Comparison of ENCODE assay signal across 34 cellular contexts in genomic region chr10:2883238-2883637, GRCh38.
"Had no signal": no experiment of that assay in that cellular context is flagged by ENCODE, and none has a peak within 500 bp of the region (broad histone marks: within the 10 kb centered on the region; RNA-seq: fewer than 3 reads in every experiment).

No MANE protein-coding gene starts in this region.

- DNase-seq: activated B cell treated with CpG ODN at 0.5 μM for 24 hours; activated CD4-positive, alpha-beta memory T cell treated with anti-CD3 and anti-CD28 coated beads, Interleukin-2, amount 10 ng/mL, durations not matched to agents 7 days and 5 days; activated CD4-positive, alpha-beta T cell treated with anti-CD3 and anti-CD28 coated beads for 1 hour; activated CD4-positive, alpha-beta T cell treated with anti-CD3 and anti-CD28 coated beads for 48 hours; activated CD8-positive, alpha-beta memory T cell treated with anti-CD3 and anti-CD28 coated beads for 24 hours; activated CD8-positive, alpha-beta memory T cell treated with anti-CD3 and anti-CD28 coated beads, Interleukin-2, amount 10 ng/mL, durations not matched to agents 7 days and 5 days; activated CD8-positive, alpha-beta memory T cell treated with anti-CD3 and anti-CD28 coated beads, Interleukin-2, amount 50 U/mL, for 48 hours; activated effector memory CD4-positive, alpha-beta T cell treated with anti-CD3 and anti-CD28 coated beads, Interleukin-2, amount 50 U/mL, for 16 hours; activated naive CD4-positive, alpha-beta T cell; activated naive CD8-positive, alpha-beta T cell treated with anti-CD3 and anti-CD28 coated beads, Interleukin-2, amount 10 ng/mL, durations not matched to agents 7 days and 5 days; activated T-cell treated with anti-CD3 and anti-CD28 coated beads, Interleukin-2, amount 50 U/mL, for 72 hours; amygdala; KBM-7; MM.1S; MV-4-11; NCI-H1092 treated with DMSO at 0.1 percent for 48 hours; NCI-H187 treated with DMSO at 0.1 percent for 48 hours; NCI-H2081; NCI-H226; NK-92 treated with Interleukin-12 subunit alpha and Interleukin-12 subunit beta, amount 100 ng/mL, for 24 hours; PC-3; Peyer's patch; RPMI8226; SHP77 treated with DMSO at 0.1 percent for 48 hours; SW 1271; T-helper 1 cell; T-helper 2 cell; T-helper 9 cell had no signal

- H3K9me3 Mint-ChIP-seq: activated B cell treated with CpG ODN at 0.5 μM for 24 hours; activated naive CD4-positive, alpha-beta T cell treated with anti-CD3 and anti-CD28 coated beads, Interleukin-2, amount 50 U/mL, for 24 hours; activated T-helper 17 cell treated with anti-CD3 and anti-CD28 coated beads, Interleukin-2, amount 50 U/mL, for 72 hours; central memory CD8-positive, alpha-beta T cell had no signal

- H3K4me1 Mint-ChIP-seq: activated B cell treated with CpG ODN at 0.5 μM for 24 hours; activated CD4-positive, alpha-beta memory T cell treated with anti-CD3 and anti-CD28 coated beads, Interleukin-2, amount 10 ng/mL, durations not matched to agents 7 days and 5 days; activated CD8-positive, alpha-beta memory T cell treated with anti-CD3 and anti-CD28 coated beads, Interleukin-2, amount 10 ng/mL, durations not matched to agents 7 days and 5 days; activated naive CD4-positive, alpha-beta T cell treated with anti-CD3 and anti-CD28 coated beads, Interleukin-2, amount 50 U/mL, for 24 hours; activated naive CD8-positive, alpha-beta T cell treated with anti-CD3 and anti-CD28 coated beads, Interleukin-2, amount 10 ng/mL, durations not matched to agents 7 days and 5 days; activated T-helper 17 cell treated with anti-CD3 and anti-CD28 coated beads, Interleukin-2, amount 50 U/mL, for 72 hours; central memory CD8-positive, alpha-beta T cell had no signal

- H3K4me3 ChIP-seq: ascending aorta, cardiac muscle cell, Peyer's patch, SJSA1 had no signal

- H3K36me3 Mint-ChIP-seq: activated CD8-positive, alpha-beta memory T cell treated with anti-CD3 and anti-CD28 coated beads, Interleukin-2, amount 10 ng/mL, durations not matched to agents 7 days and 5 days; activated naive CD4-positive, alpha-beta T cell treated with anti-CD3 and anti-CD28 coated beads, Interleukin-2, amount 50 U/mL, for 24 hours; activated naive CD8-positive, alpha-beta T cell treated with anti-CD3 and anti-CD28 coated beads, Interleukin-2, amount 10 ng/mL, durations not matched to agents 7 days and 5 days had no signal

- H3K4me3 Mint-ChIP-seq: activated B cell treated with CpG ODN at 0.5 μM for 24 hours; activated CD4-positive, alpha-beta memory T cell treated with anti-CD3 and anti-CD28 coated beads, Interleukin-2, amount 10 ng/mL, durations not matched to agents 7 days and 5 days; activated CD8-positive, alpha-beta memory T cell treated with anti-CD3 and anti-CD28 coated beads, Interleukin-2, amount 10 ng/mL, durations not matched to agents 7 days and 5 days; activated naive CD4-positive, alpha-beta T cell treated with anti-CD3 and anti-CD28 coated beads, Interleukin-2, amount 50 U/mL, for 24 hours; activated naive CD8-positive, alpha-beta T cell treated with anti-CD3 and anti-CD28 coated beads, Interleukin-2, amount 10 ng/mL, durations not matched to agents 7 days and 5 days; activated T-cell treated with anti-CD3 and anti-CD28 coated beads, Interleukin-2, amount 50 U/mL, for 72 hours; activated T-helper 17 cell treated with anti-CD3 and anti-CD28 coated beads, Interleukin-2, amount 50 U/mL, for 72 hours; central memory CD8-positive, alpha-beta T cell had no signal

- H3K27ac Mint-ChIP-seq: activated B cell treated with CpG ODN at 0.5 μM for 24 hours; activated CD4-positive, alpha-beta memory T cell treated with anti-CD3 and anti-CD28 coated beads, Interleukin-2, amount 10 ng/mL, durations not matched to agents 7 days and 5 days; activated CD8-positive, alpha-beta memory T cell treated with anti-CD3 and anti-CD28 coated beads, Interleukin-2, amount 10 ng/mL, durations not matched to agents 7 days and 5 days; activated naive CD4-positive, alpha-beta T cell treated with anti-CD3 and anti-CD28 coated beads, Interleukin-2, amount 50 U/mL, for 24 hours; activated naive CD8-positive, alpha-beta T cell treated with anti-CD3 and anti-CD28 coated beads, Interleukin-2, amount 10 ng/mL, durations not matched to agents 7 days and 5 days; activated T-cell treated with anti-CD3 and anti-CD28 coated beads, Interleukin-2, amount 50 U/mL, for 72 hours; activated T-helper 17 cell treated with anti-CD3 and anti-CD28 coated beads, Interleukin-2, amount 50 U/mL, for 72 hours had no signal
